In genomic region chr10:61943699-61944444, GRCh38 we compare ENCODE assay signal across 1 cellular context.
TF ChIP-seq lines count a peak whose summit lies in the region.

No MANE protein-coding gene starts in this region.

TF ChIP-seq in GM23338, 12 proteins besides CTCF, POLR2A, EP300 and RAD21 (continued from another document):
- TF ChIP-seq ZNF331 (CRISPR knock-in tag; IDR thresholded peaks at IDR 0.05; ENCODE audit: low read depth) (no peak), REST (IDR thresholded peaks at IDR 0.05; ENCODE audit: unreplicated experiment) (no peak)
TF ChIP-seq in GM23338: peak in this region for 0.
